ENCODE assay signal across 1 cellular context in genomic region chr17:72492941-72493340, GRCh38.
A peak's percentile ranks its signal among the peaks of the same experiment; 100 is the strongest.
TF ChIP-seq lines count a peak whose summit lies in the region.

No MANE protein-coding gene starts in this region.

TF ChIP-seq in HepG2, 621 proteins besides CTCF, POLR2A, EP300 and RAD21 (continued from another document and continues in another):
- TF ChIP-seq, protein P1, sequence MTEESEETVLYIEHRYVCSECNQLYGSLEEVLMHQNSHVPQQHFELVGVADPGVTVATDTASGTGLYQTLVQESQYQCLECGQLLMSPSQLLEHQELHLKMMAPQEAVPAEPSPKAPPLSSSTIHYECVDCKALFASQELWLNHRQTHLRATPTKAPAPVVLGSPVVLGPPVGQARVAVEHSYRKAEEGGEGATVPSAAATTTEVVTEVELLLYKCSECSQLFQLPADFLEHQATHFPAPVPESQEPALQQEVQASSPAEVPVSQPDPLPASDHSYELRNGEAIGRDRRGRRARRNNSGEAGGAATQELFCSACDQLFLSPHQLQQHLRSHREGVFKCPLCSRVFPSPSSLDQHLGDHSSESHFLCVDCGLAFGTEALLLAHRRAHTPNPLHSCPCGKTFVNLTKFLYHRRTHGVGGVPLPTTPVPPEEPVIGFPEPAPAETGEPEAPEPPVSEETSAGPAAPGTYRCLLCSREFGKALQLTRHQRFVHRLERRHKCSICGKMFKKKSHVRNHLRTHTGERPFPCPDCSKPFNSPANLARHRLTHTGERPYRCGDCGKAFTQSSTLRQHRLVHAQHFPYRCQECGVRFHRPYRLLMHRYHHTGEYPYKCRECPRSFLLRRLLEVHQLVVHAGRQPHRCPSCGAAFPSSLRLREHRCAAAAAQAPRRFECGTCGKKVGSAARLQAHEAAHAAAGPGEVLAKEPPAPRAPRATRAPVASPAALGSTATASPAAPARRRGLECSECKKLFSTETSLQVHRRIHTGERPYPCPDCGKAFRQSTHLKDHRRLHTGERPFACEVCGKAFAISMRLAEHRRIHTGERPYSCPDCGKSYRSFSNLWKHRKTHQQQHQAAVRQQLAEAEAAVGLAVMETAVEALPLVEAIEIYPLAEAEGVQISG (CRISPR knock-in tag; IDR thresholded peaks at IDR 0.05) = no peak
- TF ChIP-seq ZNF746 (CRISPR knock-in tag; IDR thresholded peaks at IDR 0.05) (no peak), HNF1A (IDR thresholded peaks at IDR 0.05; ENCODE audit: low read depth) (no peak), HNF1A (CRISPR knock-in tag; IDR thresholded peaks at IDR 0.05; ENCODE audit: borderline replicate concordance) (no peak), THRA (CRISPR knock-in tag; IDR thresholded peaks at IDR 0.05; ENCODE audit: borderline replicate concordance) (peak; percentile 82; the same call in 1 of the 2 replicates), E2F2 (CRISPR knock-in tag; IDR thresholded peaks at IDR 0.05; ENCODE audit: borderline replicate concordance) (no peak), ZNF280B (CRISPR knock-in tag; IDR thresholded peaks at IDR 0.05; ENCODE audit: borderline replicate concordance) (no peak), ZNF331 (CRISPR knock-in tag; IDR thresholded peaks at IDR 0.05) (peak; percentile 35; the same call in 1 of the 2 replicates), SMAD3 (CRISPR knock-in tag; IDR thresholded peaks at IDR 0.05) (no peak; the same call in 1 of the 2 replicates), EEA1 (CRISPR knock-in tag; IDR thresholded peaks at IDR 0.05; ENCODE audit: borderline replicate concordance) (no peak), CHCHD3 (CRISPR knock-in tag; IDR thresholded peaks at IDR 0.05) (no peak), TFDP1 (CRISPR knock-in tag; IDR thresholded peaks at IDR 0.05; ENCODE audit: borderline replicate concordance) (no peak), ZNF292 (CRISPR knock-in tag; IDR thresholded peaks at IDR 0.05; ENCODE audit: borderline replicate concordance, low read depth) (no peak), SRSF1 (optimal IDR thresholded peaks at IDR 0.05; ENCODE audit: low read depth, low read length) (no peak), BORCS8-MEF2B (CRISPR knock-in tag; IDR thresholded peaks at IDR 0.05) (0 out of 2 replicates have a peak, but pooled peaks have one; percentile 43), THYN1 (CRISPR knock-in tag; IDR thresholded peaks at IDR 0.05; ENCODE audit: borderline replicate concordance, low read depth) (no peak), ZNF264 (CRISPR knock-in tag; IDR thresholded peaks at IDR 0.05) (no peak), NFE2 (CRISPR knock-in tag; IDR thresholded peaks at IDR 0.05) (no peak), CBX1 (IDR thresholded peaks at IDR 0.05; ENCODE audit: low read depth) (no peak), DBP (CRISPR knock-in tag; IDR thresholded peaks at IDR 0.05; ENCODE audit: not compliant biosample characterization) (no peak), ZNF816 (CRISPR knock-in tag; IDR thresholded peaks at IDR 0.05; ENCODE audit: borderline replicate concordance) (no peak), CENPX (CRISPR knock-in tag; IDR thresholded peaks at IDR 0.05) (no peak), MZF1 (CRISPR knock-in tag; IDR thresholded peaks at IDR 0.05; ENCODE audit: borderline replicate concordance) (no peak), ZNF652 (CRISPR knock-in tag; IDR thresholded peaks at IDR 0.05; ENCODE audit: borderline replicate concordance, low read depth) (no peak), REXO4 (CRISPR knock-in tag; IDR thresholded peaks at IDR 0.05; ENCODE audit: borderline replicate concordance) (no peak), ZNF879 (CRISPR knock-in tag; IDR thresholded peaks at IDR 0.05) (no peak), ZBTB1 (CRISPR knock-in tag; IDR thresholded peaks at IDR 0.05; ENCODE audit: borderline replicate concordance) (no peak), GATA4 (IDR thresholded peaks at IDR 0.05; ENCODE audit: borderline replicate concordance, low read depth) (no peak), ZNF17 (CRISPR knock-in tag; IDR thresholded peaks at IDR 0.05) (no peak), ZNF614 (CRISPR knock-in tag; IDR thresholded peaks at IDR 0.05; ENCODE audit: borderline replicate concordance) (no peak), SAFB2 (CRISPR knock-in tag; IDR thresholded peaks at IDR 0.05; ENCODE audit: borderline replicate concordance, low read depth) (no peak), KDM4B (CRISPR knock-in tag; IDR thresholded peaks at IDR 0.05) (no peak), NR2F6 (IDR thresholded peaks at IDR 0.05) (peak; percentile 89), NR2F6 (CRISPR knock-in tag; IDR thresholded peaks at IDR 0.05) (peak; percentile 95)
- TF ChIP-seq, protein P2, sequence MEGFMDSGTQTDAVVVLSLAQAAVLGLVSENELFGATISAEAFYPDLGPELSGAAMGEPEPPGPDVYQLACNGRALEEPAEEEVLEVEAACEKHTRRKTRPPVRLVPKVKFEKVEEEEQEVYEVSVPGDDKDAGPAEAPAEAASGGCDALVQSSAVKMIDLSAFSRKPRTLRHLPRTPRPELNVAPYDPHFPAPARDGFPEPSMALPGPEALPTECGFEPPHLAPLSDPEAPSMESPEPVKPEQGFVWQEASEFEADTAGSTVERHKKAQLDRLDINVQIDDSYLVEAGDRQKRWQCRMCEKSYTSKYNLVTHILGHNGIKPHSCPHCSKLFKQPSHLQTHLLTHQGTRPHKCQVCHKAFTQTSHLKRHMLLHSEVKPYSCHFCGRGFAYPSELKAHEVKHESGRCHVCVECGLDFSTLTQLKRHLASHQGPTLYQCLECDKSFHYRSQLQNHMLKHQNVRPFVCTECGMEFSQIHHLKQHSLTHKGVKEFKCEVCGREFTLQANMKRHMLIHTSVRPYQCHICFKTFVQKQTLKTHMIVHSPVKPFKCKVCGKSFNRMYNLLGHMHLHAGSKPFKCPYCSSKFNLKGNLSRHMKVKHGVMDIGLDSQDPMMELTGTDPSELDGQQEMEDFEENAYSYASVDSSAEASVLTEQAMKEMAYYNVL (CRISPR knock-in tag; IDR thresholded peaks at IDR 0.05; ENCODE audit: borderline replicate concordance) = no peak
- TF ChIP-seq, protein P3, sequence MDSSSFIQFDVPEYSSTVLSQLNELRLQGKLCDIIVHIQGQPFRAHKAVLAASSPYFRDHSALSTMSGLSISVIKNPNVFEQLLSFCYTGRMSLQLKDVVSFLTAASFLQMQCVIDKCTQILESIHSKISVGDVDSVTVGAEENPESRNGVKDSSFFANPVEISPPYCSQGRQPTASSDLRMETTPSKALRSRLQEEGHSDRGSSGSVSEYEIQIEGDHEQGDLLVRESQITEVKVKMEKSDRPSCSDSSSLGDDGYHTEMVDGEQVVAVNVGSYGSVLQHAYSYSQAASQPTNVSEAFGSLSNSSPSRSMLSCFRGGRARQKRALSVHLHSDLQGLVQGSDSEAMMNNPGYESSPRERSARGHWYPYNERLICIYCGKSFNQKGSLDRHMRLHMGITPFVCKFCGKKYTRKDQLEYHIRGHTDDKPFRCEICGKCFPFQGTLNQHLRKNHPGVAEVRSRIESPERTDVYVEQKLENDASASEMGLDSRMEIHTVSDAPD (CRISPR knock-in tag; IDR thresholded peaks at IDR 0.05) = 0 out of 2 replicates have a peak, but pooled peaks have one; percentile 43
- TF ChIP-seq, protein P4, sequence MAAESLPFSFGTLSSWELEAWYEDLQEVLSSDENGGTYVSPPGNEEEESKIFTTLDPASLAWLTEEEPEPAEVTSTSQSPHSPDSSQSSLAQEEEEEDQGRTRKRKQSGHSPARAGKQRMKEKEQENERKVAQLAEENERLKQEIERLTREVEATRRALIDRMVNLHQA (CRISPR knock-in tag; IDR thresholded peaks at IDR 0.05) = no peak
- TF ChIP-seq, protein P5, sequence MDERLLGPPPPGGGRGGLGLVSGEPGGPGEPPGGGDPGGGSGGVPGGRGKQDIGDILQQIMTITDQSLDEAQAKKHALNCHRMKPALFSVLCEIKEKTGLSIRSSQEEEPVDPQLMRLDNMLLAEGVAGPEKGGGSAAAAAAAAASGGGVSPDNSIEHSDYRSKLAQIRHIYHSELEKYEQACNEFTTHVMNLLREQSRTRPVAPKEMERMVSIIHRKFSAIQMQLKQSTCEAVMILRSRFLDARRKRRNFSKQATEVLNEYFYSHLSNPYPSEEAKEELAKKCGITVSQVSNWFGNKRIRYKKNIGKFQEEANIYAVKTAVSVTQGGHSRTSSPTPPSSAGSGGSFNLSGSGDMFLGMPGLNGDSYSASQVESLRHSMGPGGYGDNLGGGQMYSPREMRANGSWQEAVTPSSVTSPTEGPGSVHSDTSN (CRISPR knock-in tag; IDR thresholded peaks at IDR 0.05) = no peak
- TF ChIP-seq, protein P6, sequence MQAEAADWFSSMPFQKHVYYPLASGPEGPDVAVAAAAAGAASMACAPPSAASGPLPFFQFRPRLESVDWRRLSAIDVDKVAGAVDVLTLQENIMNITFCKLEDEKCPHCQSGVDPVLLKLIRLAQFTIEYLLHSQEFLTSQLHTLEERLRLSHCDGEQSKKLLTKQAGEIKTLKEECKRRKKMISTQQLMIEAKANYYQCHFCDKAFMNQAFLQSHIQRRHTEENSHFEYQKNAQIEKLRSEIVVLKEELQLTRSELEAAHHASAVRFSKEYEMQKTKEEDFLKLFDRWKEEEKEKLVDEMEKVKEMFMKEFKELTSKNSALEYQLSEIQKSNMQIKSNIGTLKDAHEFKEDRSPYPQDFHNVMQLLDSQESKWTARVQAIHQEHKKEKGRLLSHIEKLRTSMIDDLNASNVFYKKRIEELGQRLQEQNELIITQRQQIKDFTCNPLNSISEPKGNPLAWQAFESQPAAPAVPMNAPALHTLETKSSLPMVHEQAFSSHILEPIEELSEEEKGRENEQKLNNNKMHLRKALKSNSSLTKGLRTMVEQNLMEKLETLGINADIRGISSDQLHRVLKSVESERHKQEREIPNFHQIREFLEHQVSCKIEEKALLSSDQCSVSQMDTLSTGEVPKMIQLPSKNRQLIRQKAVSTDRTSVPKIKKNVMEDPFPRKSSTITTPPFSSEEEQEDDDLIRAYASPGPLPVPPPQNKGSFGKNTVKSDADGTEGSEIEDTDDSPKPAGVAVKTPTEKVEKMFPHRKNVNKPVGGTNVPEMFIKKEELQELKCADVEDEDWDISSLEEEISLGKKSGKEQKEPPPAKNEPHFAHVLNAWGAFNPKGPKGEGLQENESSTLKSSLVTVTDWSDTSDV (CRISPR knock-in tag; IDR thresholded peaks at IDR 0.05) = no peak
